Comparison of ENCODE assay signal across 13 cellular contexts in genomic region chr3:138328341-138328740, GRCh38. TPM values are rescaled to one million over a fixed set of nuclear protein-coding genes. Genes with fewer than 3 reads are reported as not detected.
DNase-seq lines count a peak whose midpoint lies in the region; ATAC-seq, FAIRE-seq and TF ChIP-seq lines count a peak whose summit lies in the region.
"Had no signal": no experiment of that assay in that cellular context is flagged by ENCODE, and none has a peak within 500 bp of the region (broad histone marks: within the 10 kb centered on the region; RNA-seq: fewer than 3 reads in every experiment).

No MANE protein-coding gene starts in this region.

- H3K4me3 ChIP-seq in MM.1S (ENCODE audit: low read length), result no peak overlapping the region
- no peak overlapping the region for H3K4me3 ChIP-seq in astrocyte (ENCODE audit: insufficient read depth, low read depth, low read length)
- peak overlapping the region; percentile 55 for H3K4me3 ChIP-seq in neuron (ENCODE audit: low read length)

- no peaks in the 10 kb centered on the region for H3K36me3 Mint-ChIP-seq in astrocyte (ENCODE audit: low read depth, unreplicated experiment)
- H3K36me3 Mint-ChIP-seq: CD14-positive monocyte had no signal

- no peaks in the 10 kb centered on the region for H3F3A ChIP-seq in MM.1S (ENCODE audit: insufficient read depth, low read length)

- H3K4me2 ChIP-seq in MM.1S (ENCODE audit: low read depth, low read length) (no peak overlapping the region; the same call in 1 of the 2 replicates), astrocyte (ENCODE audit: low read length) (peak overlapping the region; percentile 95)

- no peak for FAIRE-seq in astrocyte (lab: Jason Lieb, UNC)
- FAIRE-seq: urothelium cell line had no signal

- peaks cover 11% of the 10 kb centered on the region for H3K4me1 Mint-ChIP-seq in astrocyte (ENCODE audit: low read depth, unreplicated experiment)

- no peak overlapping the region for H3K9ac ChIP-seq in MM.1S (ENCODE audit: low read length)
- H3K9ac ChIP-seq in astrocyte (ENCODE audit: low read length), result no peak overlapping the region

- H3K27me3 ChIP-seq in MM.1S (replicated peaks; ENCODE audit: insufficient read depth, low read length) (0 out of 2 replicates have a peak, but pooled peaks cover 9% of the 10 kb centered on the region), astrocyte (ENCODE audit: insufficient read depth, low read length) (no peaks in the 10 kb centered on the region), neuron (ENCODE audit: insufficient read depth, low read length) (no peaks in the 10 kb centered on the region)

- H3K79me2 ChIP-seq in MM.1S (ENCODE audit: low read length) (no peaks in the 10 kb centered on the region), astrocyte (ENCODE audit: insufficient read depth, low read length) (no peaks in the 10 kb centered on the region)

- H3K9me3 ChIP-seq in MM.1S (replicated peaks; ENCODE audit: insufficient read depth, low read length) (no peaks in the 10 kb centered on the region), astrocyte (ENCODE audit: insufficient read depth, low read depth, low read length) (no peaks in the 10 kb centered on the region), neuron (ENCODE audit: low read length) (no peaks in the 10 kb centered on the region)

- H3K27ac ChIP-seq in MM.1S (ENCODE audit: low read length) (no peak overlapping the region), astrocyte (ENCODE audit: low read depth, low read length) (no peak overlapping the region)

- H3K4me3 Mint-ChIP-seq in astrocyte (ENCODE audit: unreplicated experiment), result peak overlapping the region; percentile 69

- no peaks in the 10 kb centered on the region for H3K9me2 ChIP-seq in MM.1S (replicated peaks; ENCODE audit: insufficient read depth, low read length)

- H3K36me3 ChIP-seq in MM.1S (replicated peaks; ENCODE audit: insufficient read depth, low read length) (no peaks in the 10 kb centered on the region), astrocyte (ENCODE audit: insufficient read depth, low read length) (no peaks in the 10 kb centered on the region), neuron (ENCODE audit: insufficient read depth, low read length) (no peaks in the 10 kb centered on the region)

- H3K4me1 ChIP-seq in MM.1S (ENCODE audit: low read length), result peaks cover 6% of the 10 kb centered on the region; the same call in 1 of the 2 replicates
- peaks cover 7% of the 10 kb centered on the region for H3K4me1 ChIP-seq in astrocyte (ENCODE audit: insufficient read depth, low read length)
- peaks cover 11% of the 10 kb centered on the region for H3K4me1 ChIP-seq in neuron (ENCODE audit: insufficient read depth, low read length)

- H2AFZ ChIP-seq in MM.1S (ENCODE audit: low read length), result no peak overlapping the region
- no peak overlapping the region for H2AFZ ChIP-seq in astrocyte (ENCODE audit: low read depth, low read length)
- H2AFZ ChIP-seq in neuron (ENCODE audit: low read depth, low read length), result peak overlapping the region; percentile 92

- peak; percentile 23 for TF ChIP-seq CTCF in MM.1S (IDR thresholded peaks at IDR 0.05; ENCODE audit: low read length)
- no peak for TF ChIP-seq CTCF in astrocyte (IDR thresholded peaks at IDR 0.05; ENCODE audit: insufficient read depth, low read depth, low read length)

- H3K27ac Mint-ChIP-seq in astrocyte (ENCODE audit: unreplicated experiment), result peak overlapping the region; percentile 53
- H3K27ac Mint-ChIP-seq: CD14-positive monocyte had no signal

- ATAC-seq in HG03342 (IDR thresholded peaks at IDR 0.05; ENCODE audit: unreplicated experiment), result no peak
- ATAC-seq in GM18868 (IDR thresholded peaks at IDR 0.05; ENCODE audit: unreplicated experiment), result no peak

- peak; percentile 83 for DNase-seq in SIG-M5 treated with dmso at 0.1 percent for 504 hours (lab: John Stamatoyannopoulos, UW; ENCODE audit: unreplicated experiment)
- DNase-seq in SIG-M5 (lab: John Stamatoyannopoulos, UW), result no peak
- peak; percentile 12 for DNase-seq in MM.1S
- no peak for DNase-seq in astrocyte (ENCODE audit: low read depth)
- no peak for DNase-seq in HuH-7.5 (ENCODE audit: low spot score)

- H4K20me1 ChIP-seq in MM.1S (ENCODE audit: insufficient read depth, low read length) (no peaks in the 10 kb centered on the region), astrocyte (ENCODE audit: insufficient read depth, low read length) (no peaks in the 10 kb centered on the region)

- H3K27me3 Mint-ChIP-seq in astrocyte (ENCODE audit: low read depth, unreplicated experiment), result no peaks in the 10 kb centered on the region

- H3K9me3 Mint-ChIP-seq in astrocyte (ENCODE audit: unreplicated experiment), result no peaks in the 10 kb centered on the region
- H3K9me3 Mint-ChIP-seq: CD14-positive monocyte had no signal

RNA-seq across cellular contexts. Expression of gene NME9, which starts 1.3 kb away (rescaled TPM):
- 0.54 and 0.62 TPM in 2 replicates for total RNA-seq in astrocyte
- total RNA-seq: glomerular endothelial cell, M059J, skeletal muscle tissue had no signal

RNA-seq across cellular contexts. Expression of gene MRAS, which starts 20.0 kb away (rescaled TPM):
- total RNA-seq in astrocyte, result 55.4 and 81.8 TPM in 2 replicates

Comparison
In these comparisons a context has a peak if more than half of its experiments do, and no peak if none do; other contexts are left out.
1. DNase-seq: peak in SIG-M5 treated with dmso at 0.1 percent for 504 hours (single experiment) and MM.1S (single experiment); none in SIG-M5 (single experiment), astrocyte (single experiment) and HuH-7.5 (single experiment).